Comparison of ENCODE assay signal across 8 cellular contexts in the genomic region with DNA sequence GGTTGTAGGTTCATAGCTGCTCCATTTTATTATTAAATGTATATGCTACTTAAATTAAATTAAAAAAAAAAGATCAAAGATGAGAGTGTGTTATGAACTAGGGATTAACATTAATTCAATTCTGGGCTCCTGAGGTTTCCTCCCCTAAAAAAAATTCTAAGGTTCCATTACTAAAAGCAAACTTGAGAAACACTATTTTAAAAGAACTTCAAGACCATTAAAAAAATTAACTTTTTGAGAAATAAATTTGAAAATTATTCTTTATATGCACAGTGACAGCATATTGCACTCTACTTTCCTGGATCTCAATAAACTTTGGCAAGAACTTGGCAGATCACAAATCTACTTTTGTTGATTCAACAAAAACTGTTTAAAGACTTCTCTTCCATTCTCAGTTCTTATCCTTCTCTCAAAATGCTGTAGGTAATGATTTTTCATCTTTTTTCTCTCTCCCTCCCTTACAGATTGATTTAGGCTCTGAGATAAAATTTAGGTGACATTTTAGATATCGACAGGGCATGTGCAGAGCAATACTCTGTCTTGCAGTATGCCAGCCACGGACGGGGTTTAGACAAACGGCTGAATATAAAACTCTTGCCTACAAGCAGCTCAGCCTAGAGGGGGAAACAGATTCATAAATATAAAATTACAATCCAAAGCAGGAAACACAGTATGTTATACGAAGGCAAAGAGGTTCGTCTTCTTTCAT. TPM values are rescaled to one million over a fixed set of nuclear protein-coding genes. Genes with fewer than 3 reads are reported as not detected.
A peak's percentile ranks its signal among the peaks of the same experiment; 100 is the strongest.
DNase-seq lines count a peak whose midpoint lies in the region; ATAC-seq and TF ChIP-seq lines count a peak whose summit lies in the region.

No MANE protein-coding gene starts in this region.

- H3K4me1 Mint-ChIP-seq in activated CD4-positive, alpha-beta T cell treated with anti-CD3 and anti-CD28 coated beads, Interleukin-2, amount 10 ng/mL, durations not matched to agents 24 days and 14 days = peaks cover 31% of the 10 kb centered on the region
- peaks cover 5% of the 10 kb centered on the region for H3K4me1 Mint-ChIP-seq in glutamatergic neuron (ENCODE audit: low read depth, unreplicated experiment)

- H3K4me3 Mint-ChIP-seq in activated CD4-positive, alpha-beta T cell treated with anti-CD3 and anti-CD28 coated beads, Interleukin-2, amount 10 ng/mL, durations not matched to agents 24 days and 14 days = peak overlapping the region; percentile 85
- H3K4me3 Mint-ChIP-seq in glutamatergic neuron (ENCODE audit: unreplicated experiment) = peak overlapping the region; percentile 87

- H3K27me3 Mint-ChIP-seq in activated CD4-positive, alpha-beta T cell treated with anti-CD3 and anti-CD28 coated beads, Interleukin-2, amount 10 ng/mL, durations not matched to agents 24 days and 14 days = peaks cover 5% of the 10 kb centered on the region
- peaks cover 2% of the 10 kb centered on the region for H3K27me3 Mint-ChIP-seq in glutamatergic neuron (ENCODE audit: unreplicated experiment)

- peaks cover 21% of the 10 kb centered on the region for H3K36me3 Mint-ChIP-seq in activated CD4-positive, alpha-beta T cell treated with anti-CD3 and anti-CD28 coated beads, Interleukin-2, amount 10 ng/mL, durations not matched to agents 24 days and 14 days (ENCODE audit: low read depth)
- H3K36me3 Mint-ChIP-seq in glutamatergic neuron (ENCODE audit: unreplicated experiment) = no peaks in the 10 kb centered on the region

- no peak for TF ChIP-seq CTCF in VCaP (conservative IDR thresholded peaks at IDR 0.05)
- no peak for TF ChIP-seq CTCF in glutamatergic neuron (IDR thresholded peaks at IDR 0.05; ENCODE audit: partially characterized antibody, unreplicated experiment)

- no peak for DNase-seq in activated CD4-positive, alpha-beta T cell treated with anti-CD3 and anti-CD28 coated beads, Interleukin-2, amount 10 ng/mL, durations not matched to agents 24 days and 14 days
- DNase-seq in activated CD4-positive, alpha-beta T cell treated with anti-CD3 and anti-CD28 coated beads, Interleukin-2, amount 50 U/mL, for 48 hours = no peak
- DNase-seq in glutamatergic neuron (no peak), sciatic nerve (ENCODE audit: low spot score) (no peak), NCI-H2029 (lab: John Stamatoyannopoulos, UW) (no peak), NCI-H774 (lab: John Stamatoyannopoulos, UW) (no peak)

- peak; percentile 32 for ATAC-seq in HG03045 (IDR thresholded peaks at IDR 0.05; ENCODE audit: unreplicated experiment)
- ATAC-seq in sciatic nerve = peak; percentile 52

- intact Hi-C loops in activated CD4-positive, alpha-beta T cell treated with anti-CD3 and anti-CD28 coated beads, Interleukin-2, amount 10 ng/mL, durations not matched to agents 24 days and 14 days (cut with micrococcal nuclease) = loop anchor here (1.0 to 10.0 kb wide), 8 partner anchors 188 to 590 kb away; a partner anchor contains a TSS
- intact Hi-C loops in sciatic nerve (cut with DNase I) = loop anchor here (10.0 kb wide), 1 partner anchor 210 kb away; a partner anchor contains a TSS

- H3K27ac ChIP-seq in VCaP = peak overlapping the region; percentile 81

- H3K27ac Mint-ChIP-seq in activated CD4-positive, alpha-beta T cell treated with anti-CD3 and anti-CD28 coated beads, Interleukin-2, amount 10 ng/mL, durations not matched to agents 24 days and 14 days = peak overlapping the region; percentile 96
- peak overlapping the region; percentile 82 for H3K27ac Mint-ChIP-seq in glutamatergic neuron (ENCODE audit: unreplicated experiment)

- H3K9me3 Mint-ChIP-seq in activated CD4-positive, alpha-beta T cell treated with anti-CD3 and anti-CD28 coated beads, Interleukin-2, amount 10 ng/mL, durations not matched to agents 24 days and 14 days = peaks cover 3% of the 10 kb centered on the region
- H3K9me3 Mint-ChIP-seq in glutamatergic neuron (ENCODE audit: unreplicated experiment) = no peaks in the 10 kb centered on the region

RNA-seq across cellular contexts. Expression of a gene that starts 0.6 kb away (rescaled TPM):
- total RNA-seq in activated CD4-positive, alpha-beta T cell treated with anti-CD3 and anti-CD28 coated beads, Interleukin-2, amount 10 ng/mL, durations not matched to agents 24 days and 14 days = 23.1 and 23.2 TPM in 2 replicates
- 5.6 TPM for total RNA-seq in glutamatergic neuron (ENCODE audit: unreplicated experiment)
- 3.1 TPM for total RNA-seq in sciatic nerve

RNA-seq across cellular contexts. Expression of a gene that starts 29.2 kb away (rescaled TPM):
- not detected in 2 replicates for total RNA-seq in activated CD4-positive, alpha-beta T cell treated with anti-CD3 and anti-CD28 coated beads, Interleukin-2, amount 10 ng/mL, durations not matched to agents 24 days and 14 days
- 2.5 TPM for total RNA-seq in glutamatergic neuron (ENCODE audit: unreplicated experiment)
- 47.7 TPM for total RNA-seq in sciatic nerve

Comparison
In these comparisons a context has a peak if more than half of its experiments do, and no peak if none do; other contexts are left out.
1. RNA of a gene that starts 29.2 kb away (total RNA-seq): 47.7 TPM in sciatic nerve (single experiment); 2.5 TPM in glutamatergic neuron (single experiment) and not detected in activated CD4-positive, alpha-beta T cell treated with anti-CD3 and anti-CD28 coated beads, Interleukin-2, amount 10 ng/mL, durations not matched to agents 24 days and 14 days; every median in the first group is over 10 times any median in the second.